Comparison of ENCODE assay signal across 33 cellular contexts in genomic region chr13:34338102-34338501, GRCh38.
"Had no signal": no experiment of that assay in that cellular context is flagged by ENCODE, and none has a peak within 500 bp of the region (broad histone marks: within the 10 kb centered on the region; RNA-seq: fewer than 3 reads in every experiment).

No MANE protein-coding gene starts in this region.

- DNase-seq: activated CD4-positive, alpha-beta memory T cell treated with anti-CD3 and anti-CD28 coated beads for 36 hours; activated CD4-positive, alpha-beta T cell treated with anti-CD3 and anti-CD28 coated beads for 36 hours; activated CD4-positive, alpha-beta T cell treated with anti-CD3 and anti-CD28 coated beads, Interleukin-2, amount 10 ng/mL, durations not matched to agents 24 days and 14 days; activated CD4-positive, CD25-positive, alpha-beta regulatory T cell; activated CD4-positive, CD25-positive, alpha-beta regulatory T cell treated with anti-CD3 and anti-CD28 coated beads, Interleukin-2, amount 50 U/mL, for 72 hours; activated CD8-positive, alpha-beta memory T cell treated with anti-CD3 and anti-CD28 coated beads, Interleukin-2, amount 10 ng/mL, durations not matched to agents 7 days and 5 days; activated CD8-positive, alpha-beta memory T cell treated with anti-CD3 and anti-CD28 coated beads, Interleukin-2, amount 50 U/mL, for 4 hours; activated CD8-positive, alpha-beta T cell treated with anti-CD3 and anti-CD28 coated beads, Interleukin-2, amount 10 ng/mL, durations not matched to agents 7 days and 5 days; activated gamma-delta T cell; activated naive CD4-positive, alpha-beta T cell; activated naive CD4-positive, alpha-beta T cell treated with anti-CD3 and anti-CD28 coated beads, Interleukin-2, amount 10 ng/mL, durations not matched to agents 7 days and 5 days; activated naive CD8-positive, alpha-beta T cell treated with anti-CD3 and anti-CD28 coated beads, Interleukin-2, amount 10 ng/mL, durations not matched to agents 7 days and 5 days; activated T-cell treated with anti-CD3 and anti-CD28 coated beads, Interleukin-2, amount 50 U/mL, for 1 hour; activated T-cell treated with anti-CD3 and anti-CD28 coated beads, Interleukin-2, amount 50 U/mL, for 48 hours; central memory CD4-positive, alpha-beta T cell; colonic mucosa; effector CD8-positive, alpha-beta T cell; foreskin keratinocyte; gastrocnemius medialis; glutamatergic neuron; heart left ventricle; T-helper 1 cell; T-helper 17 cell; T1000 had no signal

- H3K4me3 ChIP-seq: ascending aorta, breast epithelium, cardiac muscle cell, colonic mucosa, gastrocnemius medialis, heart left ventricle had no signal

- H3K27me3 ChIP-seq: ascending aorta, breast epithelium, cardiac muscle cell, colonic mucosa, gastrocnemius medialis, heart left ventricle had no signal

- H3K27ac Mint-ChIP-seq: activated CD4-positive, alpha-beta memory T cell treated with anti-CD3 and anti-CD28 coated beads for 36 hours; activated CD4-positive, alpha-beta T cell treated with anti-CD3 and anti-CD28 coated beads for 36 hours; activated CD4-positive, alpha-beta T cell treated with anti-CD3 and anti-CD28 coated beads, Interleukin-2, amount 10 ng/mL, durations not matched to agents 24 days and 14 days; activated CD8-positive, alpha-beta memory T cell treated with anti-CD3 and anti-CD28 coated beads, Interleukin-2, amount 10 ng/mL, durations not matched to agents 7 days and 5 days; activated CD8-positive, alpha-beta T cell treated with anti-CD3 and anti-CD28 coated beads, Interleukin-2, amount 10 ng/mL, durations not matched to agents 7 days and 5 days; activated naive CD4-positive, alpha-beta T cell treated with anti-CD3 and anti-CD28 coated beads, Interleukin-2, amount 10 ng/mL, durations not matched to agents 7 days and 5 days; activated naive CD4-positive, alpha-beta T cell treated with anti-CD3 and anti-CD28 coated beads, Interleukin-2, amount 50 U/mL, for 72 hours; activated naive CD8-positive, alpha-beta T cell treated with anti-CD3 and anti-CD28 coated beads, Interleukin-2, amount 10 ng/mL, durations not matched to agents 7 days and 5 days; activated T-helper 1 cell treated with anti-CD3 and anti-CD28 coated beads, Interleukin-12 subunit alpha, Interleukin-12 subunit beta, Interleukin-2, Interleukin-4 antibody, amounts not matched to agents 30 ng/mL and 10 ng/mL and 1 ng/mL, durations not matched to agents 14 hours and 24 hours and 36 hours; activated T-helper 2 cell treated with anti-CD3 and anti-CD28 coated beads, Interferon-gamma antibody, Interleukin-2, Interleukin-4, amounts not matched to agents 10 μg/mL and 5 μg/mL and 100 μg/mL, durations not matched to agents 14 hours and 24 hours and 36 hours; brain; T-helper 17 cell; T-helper 2 cell treated with Interferon-gamma antibody and Interleukin-4, amounts not matched to agents 5 μg/mL and 100 μg/mL, for 36 hours had no signal

- H3K9me3 Mint-ChIP-seq: activated CD4-positive, alpha-beta memory T cell treated with anti-CD3 and anti-CD28 coated beads for 36 hours had no signal

- H3K4me3 Mint-ChIP-seq: activated CD4-positive, alpha-beta memory T cell treated with anti-CD3 and anti-CD28 coated beads for 36 hours; activated CD4-positive, alpha-beta T cell treated with anti-CD3 and anti-CD28 coated beads for 36 hours; activated CD4-positive, alpha-beta T cell treated with anti-CD3 and anti-CD28 coated beads, Interleukin-2, amount 10 ng/mL, durations not matched to agents 24 days and 14 days; activated CD8-positive, alpha-beta memory T cell treated with anti-CD3 and anti-CD28 coated beads, Interleukin-2, amount 10 ng/mL, durations not matched to agents 7 days and 5 days; activated CD8-positive, alpha-beta T cell treated with anti-CD3 and anti-CD28 coated beads, Interleukin-2, amount 10 ng/mL, durations not matched to agents 7 days and 5 days; activated naive CD4-positive, alpha-beta T cell treated with anti-CD3 and anti-CD28 coated beads, Interleukin-2, amount 10 ng/mL, durations not matched to agents 7 days and 5 days; activated naive CD8-positive, alpha-beta T cell treated with anti-CD3 and anti-CD28 coated beads, Interleukin-2, amount 10 ng/mL, durations not matched to agents 7 days and 5 days; activated T-helper 1 cell treated with anti-CD3 and anti-CD28 coated beads, Interleukin-12 subunit alpha, Interleukin-12 subunit beta, Interleukin-2, Interleukin-4 antibody, amounts not matched to agents 30 ng/mL and 10 ng/mL and 1 ng/mL, durations not matched to agents 14 hours and 24 hours and 36 hours; brain; T-helper 17 cell; T-helper 2 cell treated with Interferon-gamma antibody and Interleukin-4, amounts not matched to agents 5 μg/mL and 100 μg/mL, for 36 hours had no signal

- H3K27ac ChIP-seq: ascending aorta, breast epithelium, cardiac muscle cell, colonic mucosa, foreskin keratinocyte, gastrocnemius medialis, heart left ventricle had no signal

- H3K4me1 ChIP-seq: ascending aorta, breast epithelium, colonic mucosa, foreskin keratinocyte, gastrocnemius medialis, heart left ventricle had no signal

- H3K36me3 Mint-ChIP-seq: activated CD4-positive, alpha-beta memory T cell treated with anti-CD3 and anti-CD28 coated beads for 36 hours; activated CD8-positive, alpha-beta memory T cell treated with anti-CD3 and anti-CD28 coated beads, Interleukin-2, amount 10 ng/mL, durations not matched to agents 7 days and 5 days; activated naive CD4-positive, alpha-beta T cell treated with anti-CD3 and anti-CD28 coated beads, Interleukin-2, amount 10 ng/mL, durations not matched to agents 7 days and 5 days; activated naive CD4-positive, alpha-beta T cell treated with anti-CD3 and anti-CD28 coated beads, Interleukin-2, amount 50 U/mL, for 72 hours; activated naive CD8-positive, alpha-beta T cell treated with anti-CD3 and anti-CD28 coated beads, Interleukin-2, amount 10 ng/mL, durations not matched to agents 7 days and 5 days; brain had no signal

- H3K4me1 Mint-ChIP-seq: activated CD4-positive, alpha-beta T cell treated with anti-CD3 and anti-CD28 coated beads for 36 hours; activated CD4-positive, alpha-beta T cell treated with anti-CD3 and anti-CD28 coated beads, Interleukin-2, amount 10 ng/mL, durations not matched to agents 24 days and 14 days; activated CD8-positive, alpha-beta memory T cell treated with anti-CD3 and anti-CD28 coated beads, Interleukin-2, amount 10 ng/mL, durations not matched to agents 7 days and 5 days; activated naive CD4-positive, alpha-beta T cell treated with anti-CD3 and anti-CD28 coated beads, Interleukin-2, amount 10 ng/mL, durations not matched to agents 7 days and 5 days; activated naive CD8-positive, alpha-beta T cell treated with anti-CD3 and anti-CD28 coated beads, Interleukin-2, amount 10 ng/mL, durations not matched to agents 7 days and 5 days; T-helper 17 cell had no signal

- H3K27me3 Mint-ChIP-seq: activated CD4-positive, alpha-beta memory T cell treated with anti-CD3 and anti-CD28 coated beads for 36 hours; activated CD4-positive, alpha-beta T cell treated with anti-CD3 and anti-CD28 coated beads for 36 hours; activated CD4-positive, alpha-beta T cell treated with anti-CD3 and anti-CD28 coated beads, Interleukin-2, amount 10 ng/mL, durations not matched to agents 24 days and 14 days; activated CD8-positive, alpha-beta memory T cell treated with anti-CD3 and anti-CD28 coated beads, Interleukin-2, amount 10 ng/mL, durations not matched to agents 7 days and 5 days; activated naive CD4-positive, alpha-beta T cell treated with anti-CD3 and anti-CD28 coated beads, Interleukin-2, amount 10 ng/mL, durations not matched to agents 7 days and 5 days; activated naive CD8-positive, alpha-beta T cell treated with anti-CD3 and anti-CD28 coated beads, Interleukin-2, amount 10 ng/mL, durations not matched to agents 7 days and 5 days; T-helper 17 cell had no signal

- H3K9me3 ChIP-seq: ascending aorta, breast epithelium, colonic mucosa, gastrocnemius medialis had no signal

- ATAC-seq: activated CD4-positive, alpha-beta T cell treated with anti-CD3 and anti-CD28 coated beads for 36 hours; activated CD8-positive, alpha-beta memory T cell treated with anti-CD3 and anti-CD28 coated beads, Interleukin-2, amount 10 ng/mL, durations not matched to agents 7 days and 5 days; activated CD8-positive, alpha-beta T cell treated with anti-CD3 and anti-CD28 coated beads, Interleukin-2, amount 10 ng/mL, durations not matched to agents 7 days and 5 days; activated naive CD4-positive, alpha-beta T cell treated with anti-CD3 and anti-CD28 coated beads, Interleukin-2, amount 50 U/mL, for 72 hours; esophagus mucosa; foreskin keratinocyte; gastrocnemius medialis; heart left ventricle; T-helper 17 cell had no signal

- H3K36me3 ChIP-seq: ascending aorta, breast epithelium, cardiac muscle cell, colonic mucosa, gastrocnemius medialis, heart left ventricle had no signal
